In genomic region chr9:3359048-3359692, GRCh38 we compare ENCODE assay signal across 1 cellular context.
TF ChIP-seq lines count a peak whose summit lies in the region.

No MANE protein-coding gene starts in this region.

TF ChIP-seq in HepG2, 621 proteins besides CTCF, POLR2A, EP300 and RAD21 (continued from another document):
- TF ChIP-seq ZBTB42 (CRISPR knock-in tag; IDR thresholded peaks at IDR 0.05) (no peak), POLR2AphosphoS5 (IDR thresholded peaks at IDR 0.05; ENCODE audit: low read depth, low read length) (no peak), ZNF101 (CRISPR knock-in tag; IDR thresholded peaks at IDR 0.05; ENCODE audit: borderline replicate concordance, low read depth) (no peak), NR2F6 (IDR thresholded peaks at IDR 0.05) (no peak), NR2F6 (CRISPR knock-in tag; IDR thresholded peaks at IDR 0.05) (no peak), MAZ (IDR thresholded peaks at IDR 0.05; ENCODE audit: borderline replicate concordance, low read depth, low read length) (no peak), MAZ (CRISPR knock-in tag; IDR thresholded peaks at IDR 0.05; ENCODE audit: low read depth) (no peak), POLR2AphosphoS2 (IDR thresholded peaks at IDR 0.05; ENCODE audit: low read depth, low read length) (no peak), ZNF24 (IDR thresholded peaks at IDR 0.05) (no peak), ZNF230 (CRISPR knock-in tag; IDR thresholded peaks at IDR 0.05) (no peak), ZSCAN9 (CRISPR knock-in tag; IDR thresholded peaks at IDR 0.05; ENCODE audit: borderline replicate concordance) (no peak), THRA (CRISPR knock-in tag; IDR thresholded peaks at IDR 0.05; ENCODE audit: borderline replicate concordance) (no peak), KLF16 (CRISPR knock-in tag; IDR thresholded peaks at IDR 0.05) (no peak), SOX13 (IDR thresholded peaks at IDR 0.05) (no peak), SOX13 (CRISPR knock-in tag; conservative IDR thresholded peaks at IDR 0.05 in 1 of 2, IDR thresholded peaks at IDR 0.05 in 1 of 2) (no peak)
